In genomic region chr12:21992823-21993222, GRCh38 we compare ENCODE assay signal across 10 cellular contexts. TPM values are rescaled to one million over a fixed set of nuclear protein-coding genes. Genes with fewer than 3 reads are reported as not detected.
A peak's percentile ranks its signal among the peaks of the same experiment; 100 is the strongest.
DNase-seq lines count a peak whose midpoint lies in the region; ATAC-seq and TF ChIP-seq lines count a peak whose summit lies in the region.
"Had no signal": no experiment of that assay in that cellular context is flagged by ENCODE, and none has a peak within 500 bp of the region (broad histone marks: within the 10 kb centered on the region; RNA-seq: fewer than 3 reads in every experiment).

No MANE protein-coding gene starts in this region.

- H3K4me3 ChIP-seq in adrenal gland = no peak overlapping the region

- no peak for TF ChIP-seq CTCF in adrenal gland (IDR thresholded peaks at IDR 0.05)
- TF ChIP-seq CTCF in chondrocyte (IDR thresholded peaks at IDR 0.05) = no peak
- no peak for TF ChIP-seq CTCF in glutamatergic neuron (IDR thresholded peaks at IDR 0.05; ENCODE audit: partially characterized antibody, unreplicated experiment)
- TF ChIP-seq CTCF in HFFc6 (IDR thresholded peaks at IDR 0.05) = no peak

- H3K9me3 Mint-ChIP-seq in chondrocyte (ENCODE audit: low read depth) (no peaks in the 10 kb centered on the region), glutamatergic neuron (ENCODE audit: unreplicated experiment) (peaks cover 2% of the 10 kb centered on the region), HFFc6 (no peaks in the 10 kb centered on the region)

- H3K27me3 ChIP-seq in adrenal gland = no peaks in the 10 kb centered on the region
- H3K27me3 ChIP-seq: neutrophil had no signal

- intact Hi-C loops in adrenal gland (cut with DNase I) = loop anchor here in 1 of 2 donors (10.0 kb wide), 1 partner anchor 298 kb away; no protein-coding TSS in a partner anchor

- peaks cover 7% of the 10 kb centered on the region for H3K4me1 Mint-ChIP-seq in chondrocyte (ENCODE audit: low read depth)
- peaks cover 11% of the 10 kb centered on the region for H3K4me1 Mint-ChIP-seq in glutamatergic neuron (ENCODE audit: low read depth, unreplicated experiment)
- peaks cover 7% of the 10 kb centered on the region; the same call in 1 of the 2 replicates for H3K4me1 Mint-ChIP-seq in HFFc6 (ENCODE audit: low read depth)

- no peaks in the 10 kb centered on the region for H3K4me1 ChIP-seq in adrenal gland (replicated peaks in 1 of 2)

- H3K4me3 Mint-ChIP-seq in chondrocyte (ENCODE audit: unreplicated experiment) (no peak overlapping the region), glutamatergic neuron (ENCODE audit: unreplicated experiment) (no peak overlapping the region), HFFc6 (no peak overlapping the region)

- no peak overlapping the region for H3K27ac Mint-ChIP-seq in chondrocyte (ENCODE audit: unreplicated experiment)
- no peak overlapping the region for H3K27ac Mint-ChIP-seq in glutamatergic neuron (ENCODE audit: unreplicated experiment)
- no peak overlapping the region for H3K27ac Mint-ChIP-seq in HFFc6

- H3K9me3 ChIP-seq in adrenal gland (replicated peaks in 1 of 3) = no peaks in the 10 kb centered on the region
- H3K9me3 ChIP-seq: neutrophil had no signal

- DNase-seq in DMS53 (lab: John Stamatoyannopoulos, UW) (peak; percentile 36), adrenal gland (peak in 5 of 7 donors; percentile 20 to 61 (median 25)), chondrocyte (ENCODE audit: low spot score) (no peak), NCI-H146 (lab: John Stamatoyannopoulos, UW) (no peak), glutamatergic neuron (no peak), HFFc6 (no peak)
- DNase-seq: activated naive CD4-positive, alpha-beta T cell treated with anti-CD3 and anti-CD28 coated beads, Interleukin-2, amount 50 U/mL, for 16 hours had no signal

- H3K36me3 ChIP-seq in adrenal gland (replicated peaks in 1 of 2) = no peaks in the 10 kb centered on the region
- H3K36me3 ChIP-seq: neutrophil had no signal

- no peaks in the 10 kb centered on the region for H3K27me3 Mint-ChIP-seq in chondrocyte (ENCODE audit: low read depth)
- no peaks in the 10 kb centered on the region for H3K27me3 Mint-ChIP-seq in glutamatergic neuron (ENCODE audit: unreplicated experiment)
- H3K27me3 Mint-ChIP-seq in HFFc6 (ENCODE audit: insufficient read depth) = peaks cover 6% of the 10 kb centered on the region; the same call in 1 of the 2 replicates

- H3K36me3 Mint-ChIP-seq in chondrocyte (ENCODE audit: low read depth) (no peaks in the 10 kb centered on the region), glutamatergic neuron (ENCODE audit: unreplicated experiment) (no peaks in the 10 kb centered on the region), HFFc6 (ENCODE audit: low read depth) (no peaks in the 10 kb centered on the region)

- no peak overlapping the region for H3K27ac ChIP-seq in adrenal gland
- H3K27ac ChIP-seq: neutrophil had no signal

- WGBS in adrenal gland, 4 donors = 44 to 64% (median 60%) methylated on average over 3 of the region's 3 CpGs

- no peak for TF ChIP-seq POLR2A in adrenal gland (IDR thresholded peaks at IDR 0.05)

- peak; percentile 58 for ATAC-seq in GM19351 (IDR thresholded peaks at IDR 0.05; ENCODE audit: unreplicated experiment)
- ATAC-seq in HG03354 (IDR thresholded peaks at IDR 0.05; ENCODE audit: poor library complexity, severe bottlenecking, unreplicated experiment) = peak; percentile 87

RNA-seq across cellular contexts. Expression of gene ABCC9, which starts 51.6 kb away (rescaled TPM):
- total RNA-seq in adrenal gland = 10 to 100 TPM; 17.0 to 35.0 (median 26.5) TPM
- 1 to 10 TPM; 2.1 to 4.4 (median 3.2) TPM for polyA plus RNA-seq in adrenal gland
- total RNA-seq in chondrocyte = 0.15 to 2.7 TPM (median 1.8 TPM) in 3 replicates
- 17.7 TPM for total RNA-seq in glutamatergic neuron (ENCODE audit: unreplicated experiment)
- total RNA-seq in HFFc6 (2021; fragmentation: NEBNext Ultra II Directional; extraction: Animal tissue kit (Norgen Biotek cat#: 25700)) = 1 to 10 TPM in 4 of 6 experiments, under 1 TPM in 2; 0.81 to 9.7 (median 8.2) TPM

RNA-seq across cellular contexts. Expression of gene CMAS, which starts 53.2 kb away (rescaled TPM):
- total RNA-seq in adrenal gland = 100 to 1,000 TPM in 2 of 8 donors, 10 to 100 TPM in 6; 45.6 to 116 (median 79.9) TPM
- polyA plus RNA-seq in adrenal gland = 100 to 1,000 TPM in 1 of 3 donors, 10 to 100 TPM in 2; 33.8 to 162 (median 49.0) TPM
- 26.1 to 28.5 TPM (median 27.0 TPM) in 3 replicates for total RNA-seq in chondrocyte
- 47.9 TPM for total RNA-seq in glutamatergic neuron (ENCODE audit: unreplicated experiment)
- 10 to 100 TPM; 27.7 to 37.0 (median 35.7) TPM for total RNA-seq in HFFc6 (2021; fragmentation: NEBNext Ultra II Directional; extraction: Animal tissue kit (Norgen Biotek cat#: 25700))

Comparison
In these comparisons a context has a peak if more than half of its experiments do, and no peak if none do; other contexts are left out.
1. DNase-seq: peak in DMS53 (single experiment) and adrenal gland (5 of 7); none in chondrocyte (single experiment), NCI-H146 (single experiment), glutamatergic neuron (single experiment) and HFFc6 (single experiment).